Comparison of ENCODE assay signal across 8 cellular contexts in genomic region chr16:69187891-69188451, GRCh38. TPM values are rescaled to one million over a fixed set of nuclear protein-coding genes. Genes with fewer than 3 reads are reported as not detected.
DNase-seq lines count a peak whose midpoint lies in the region; ATAC-seq and TF ChIP-seq lines count a peak whose summit lies in the region.

No MANE protein-coding gene starts in this region.

- 2% methylated on average over 23 of the region's 24 CpGs for WGBS in SK-N-SH (ENCODE audit: low lambda C conversion rate)

- H3K9me3 Mint-ChIP-seq in CD4-positive, CD25-positive, alpha-beta regulatory T cell, result no peaks in the 10 kb centered on the region

- H3K9me3 ChIP-seq in CD4-positive, CD25-positive, alpha-beta regulatory T cell (ENCODE audit: control insufficient read depth in 2 of 2, low read length in 2 of 2), result no peaks in the 10 kb centered on the region
- H3K9me3 ChIP-seq in SK-N-SH, result no peaks in the 10 kb centered on the region

- TF ChIP-seq EP300 in SK-N-SH (IDR thresholded peaks at IDR 0.05; ENCODE audit: borderline replicate concordance in 1 of 2, low read depth in 1 of 2, low read length in 1 of 2), result no peak

- peaks cover 4% of the 10 kb centered on the region for H3K27me3 Mint-ChIP-seq in CD4-positive, CD25-positive, alpha-beta regulatory T cell

- peak overlapping the region; percentile 78 for H3K27ac ChIP-seq in CD4-positive, CD25-positive, alpha-beta regulatory T cell (ENCODE audit: insufficient read depth, low read length, poor library complexity, severe bottlenecking)
- peak overlapping the region; percentile 40 to 86 for H3K27ac ChIP-seq in SK-N-SH (ENCODE audit: low read depth in 2 of 2, low read length in 1 of 2)

- TF ChIP-seq CTCF in SK-N-SH (IDR thresholded peaks at IDR 0.05) (no peak), astrocyte of the cerebellum (IDR thresholded peaks at IDR 0.05; ENCODE audit: low read depth, low read length, missing control alignments) (no peak)

- peak; percentile 29 to 41 for ATAC-seq in CD4-positive, CD25-positive, alpha-beta regulatory T cell (ENCODE audit: low read depth in 2 of 2)
- ATAC-seq in HG02798 (IDR thresholded peaks at IDR 0.05; ENCODE audit: poor library complexity, unreplicated experiment) (peak; percentile 1), sciatic nerve (peak; percentile 40), GM21526 (IDR thresholded peaks at IDR 0.05; ENCODE audit: low FRiP score, unreplicated experiment) (no peak), HG03196 (IDR thresholded peaks at IDR 0.05; ENCODE audit: unreplicated experiment) (no peak)

- peaks cover 46% of the 10 kb centered on the region for H3K4me1 ChIP-seq in CD4-positive, CD25-positive, alpha-beta regulatory T cell (ENCODE audit: control insufficient read depth, insufficient read depth, low read length, poor library complexity, severe bottlenecking)
- H3K4me1 ChIP-seq in SK-N-SH (ENCODE audit: control insufficient read depth in 1 of 2, insufficient read depth in 2 of 2, low read depth in 1 of 2, low read length in 1 of 2), result peaks cover 18% of the 10 kb centered on the region in 2 experiments

- H3K4me3 ChIP-seq in CD4-positive, CD25-positive, alpha-beta regulatory T cell (ENCODE audit: low read depth, low read length), result peak overlapping the region; percentile 87
- H3K4me3 ChIP-seq in SK-N-SH (ENCODE audit: low read depth in 2 of 2, low read length in 1 of 2), result peak overlapping the region; percentile 76 to 78
- H3K4me3 ChIP-seq in astrocyte of the cerebellum (ENCODE audit: low read depth, low read length), result peak overlapping the region; percentile 80
- H3K4me3 ChIP-seq in iPS-11a (ENCODE audit: low read depth, low read length), result peak overlapping the region; percentile 57

- intact Hi-C loops in sciatic nerve (cut with DNase I), result no loop called here

- in situ Hi-C loops in astrocyte of the cerebellum (cut with HindIII; ENCODE audit: low sequenced_read_pairs), result no loop called here

- no peaks in the 10 kb centered on the region for H3K27me3 ChIP-seq in CD4-positive, CD25-positive, alpha-beta regulatory T cell (ENCODE audit: control insufficient read depth, insufficient read depth, low read length)
- H3K27me3 ChIP-seq in SK-N-SH (ENCODE audit: insufficient read depth), result no peaks in the 10 kb centered on the region

- H3K4me1 Mint-ChIP-seq in CD4-positive, CD25-positive, alpha-beta regulatory T cell, result peaks cover 21 to 57% (median 43%) of the 10 kb centered on the region in 4 donors

- peak overlapping the region; percentile 47 to 75 (median 67) for H3K27ac Mint-ChIP-seq in CD4-positive, CD25-positive, alpha-beta regulatory T cell

- no peak for TF ChIP-seq RAD21 in SK-N-SH (IDR thresholded peaks at IDR 0.05; ENCODE audit: low read length)

- H3K4me3 Mint-ChIP-seq in CD4-positive, CD25-positive, alpha-beta regulatory T cell, result peak overlapping the region; percentile 91 to 98 (median 94)

- H3K9me2 ChIP-seq in SK-N-SH, result no peaks in the 10 kb centered on the region

- peak overlapping the region; percentile 85 for H3K4me2 ChIP-seq in SK-N-SH

- CTCF ChIA-PET in SK-N-SH (lab: Yijun Ruan, JAX), result interaction anchor here (1.3 to 2.4 kb wide), 4 partner anchors 30 to 98 kb away, joined by 3 to 11 read pairs (median 3); no protein-coding TSS in a partner anchor

- H3K79me2 ChIP-seq in SK-N-SH (ENCODE audit: insufficient read depth), result peaks cover 54% of the 10 kb centered on the region

- H3K36me3 ChIP-seq in CD4-positive, CD25-positive, alpha-beta regulatory T cell (ENCODE audit: control insufficient read depth, insufficient read depth, low read length), result no peaks in the 10 kb centered on the region
- no peaks in the 10 kb centered on the region for H3K36me3 ChIP-seq in SK-N-SH (replicated peaks in 1 of 2; ENCODE audit: control insufficient read depth in 1 of 2, insufficient read depth in 2 of 2, low read length in 1 of 2)

- H3K36me3 Mint-ChIP-seq in CD4-positive, CD25-positive, alpha-beta regulatory T cell, result no peaks in the 10 kb centered on the region

- peak; percentile 13 to 78 (median 59) for DNase-seq in CD4-positive, CD25-positive, alpha-beta regulatory T cell
- DNase-seq in SK-N-SH (no peak), astrocyte of the cerebellum (ENCODE audit: low read depth) (no peak), sciatic nerve (ENCODE audit: low spot score) (peak; percentile 72)

- POLR2A ChIA-PET in SK-N-SH (lab: Yijun Ruan, JAX), result interaction anchor here (0.5 to 1.2 kb wide), 2 partner anchors 8 to 156 kb away, joined by 3 to 4 read pairs; no protein-coding TSS in a partner anchor

- H2AFZ ChIP-seq in SK-N-SH (ENCODE audit: low read depth), result peak overlapping the region; percentile 58; the same call in 1 of the 2 replicates

- peaks cover 11% of the 10 kb centered on the region for H3F3A ChIP-seq in SK-N-SH (replicated peaks; ENCODE audit: insufficient read depth)

- peaks cover 31% of the 10 kb centered on the region for H4K20me1 ChIP-seq in SK-N-SH (ENCODE audit: insufficient read depth)

- H3K9ac ChIP-seq in SK-N-SH, result peak overlapping the region; percentile 82

TF ChIP-seq in SK-N-SH, 30 proteins besides CTCF, POLR2A, EP300 and RAD21:
- TF ChIP-seq MAX (IDR thresholded peaks at IDR 0.05; ENCODE audit: low read depth), result 0 out of 2 replicates have a peak, but pooled peaks have one; percentile 43
- TF ChIP-seq ELF1 (IDR thresholded peaks at IDR 0.05), result no peak
- no peak for TF ChIP-seq TAF1 (IDR thresholded peaks at IDR 0.05; ENCODE audit: borderline replicate concordance, low read depth, low read length)
- peak; percentile 14; the same call in 1 of the 2 replicates for TF ChIP-seq NFIC (IDR thresholded peaks at IDR 0.05; ENCODE audit: borderline replicate concordance)
- TF ChIP-seq CHD2 (IDR thresholded peaks at IDR 0.05; ENCODE audit: low read length, partially characterized antibody), result no peak
- TF ChIP-seq, protein P1, sequence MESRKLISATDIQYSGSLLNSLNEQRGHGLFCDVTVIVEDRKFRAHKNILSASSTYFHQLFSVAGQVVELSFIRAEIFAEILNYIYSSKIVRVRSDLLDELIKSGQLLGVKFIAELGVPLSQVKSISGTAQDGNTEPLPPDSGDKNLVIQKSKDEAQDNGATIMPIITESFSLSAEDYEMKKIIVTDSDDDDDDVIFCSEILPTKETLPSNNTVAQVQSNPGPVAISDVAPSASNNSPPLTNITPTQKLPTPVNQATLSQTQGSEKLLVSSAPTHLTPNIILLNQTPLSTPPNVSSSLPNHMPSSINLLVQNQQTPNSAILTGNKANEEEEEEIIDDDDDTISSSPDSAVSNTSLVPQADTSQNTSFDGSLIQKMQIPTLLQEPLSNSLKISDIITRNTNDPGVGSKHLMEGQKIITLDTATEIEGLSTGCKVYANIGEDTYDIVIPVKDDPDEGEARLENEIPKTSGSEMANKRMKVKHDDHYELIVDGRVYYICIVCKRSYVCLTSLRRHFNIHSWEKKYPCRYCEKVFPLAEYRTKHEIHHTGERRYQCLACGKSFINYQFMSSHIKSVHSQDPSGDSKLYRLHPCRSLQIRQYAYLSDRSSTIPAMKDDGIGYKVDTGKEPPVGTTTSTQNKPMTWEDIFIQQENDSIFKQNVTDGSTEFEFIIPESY (IDR thresholded peaks at IDR 0.05; ENCODE audit: borderline replicate concordance, low read depth), result no peak
- TF ChIP-seq MXI1 (IDR thresholded peaks at IDR 0.05; ENCODE audit: low read depth, low read length), result peak; percentile 79; the same call in 1 of the 2 replicates
- TF ChIP-seq JUND (IDR thresholded peaks at IDR 0.05), result no peak
- no peak for TF ChIP-seq TEAD4 (IDR thresholded peaks at IDR 0.05; ENCODE audit: borderline replicate concordance, insufficient read depth)
- TF ChIP-seq TCF12 (IDR thresholded peaks at IDR 0.05), result peak; percentile 3; the same call in 1 of the 2 replicates
TF ChIP-seq in SK-N-SH: peak in this region for 4.

RNA-seq across cellular contexts. Expression of gene SNTB2, which starts 1.0 kb away (rescaled TPM):
- total RNA-seq in CD4-positive, CD25-positive, alpha-beta regulatory T cell, result 25.9 TPM
- polyA plus RNA-seq in CD4-positive, CD25-positive, alpha-beta regulatory T cell, result 10 to 100 TPM in 1 of 4 donors, 1 to 10 TPM in 3; 5.9 to 17.4 (median 7.7) TPM
- polyA plus RNA-seq in SK-N-SH (2012; rRNA removed), result 13.0 and 14.4 TPM in 2 replicates
- polyA plus RNA-seq in SK-N-SH (2012; cell fraction: cytosol; rRNA removed), result 10.2 and 11.4 TPM in 2 replicates
- polyA plus RNA-seq in SK-N-SH (2012; cell fraction: nucleus; rRNA removed), result 11.8 and 24.0 TPM in 2 replicates
- total RNA-seq in sciatic nerve, result 64.0 TPM

RNA-seq across cellular contexts. Expression of gene UTP4, which starts 55.5 kb away (rescaled TPM):
- total RNA-seq in CD4-positive, CD25-positive, alpha-beta regulatory T cell, result 44.4 TPM
- polyA plus RNA-seq in CD4-positive, CD25-positive, alpha-beta regulatory T cell, result 10 to 100 TPM; 47.6 to 63.2 (median 51.1) TPM
- 66.5 and 91.7 TPM in 2 replicates for polyA plus RNA-seq in SK-N-SH (2012; rRNA removed)
- 66.4 and 80.8 TPM in 2 replicates for polyA plus RNA-seq in SK-N-SH (2012; cell fraction: cytosol; rRNA removed)
- 47.6 and 88.1 TPM in 2 replicates for polyA plus RNA-seq in SK-N-SH (2012; cell fraction: nucleus; rRNA removed)
- 40.1 TPM for total RNA-seq in sciatic nerve

RNA-seq across cellular contexts. Expression of gene CHTF8, which starts 55.6 kb away (rescaled TPM):
- total RNA-seq in CD4-positive, CD25-positive, alpha-beta regulatory T cell, result 79.4 TPM
- polyA plus RNA-seq in CD4-positive, CD25-positive, alpha-beta regulatory T cell, result 100 to 1,000 TPM; 210 to 227 (median 218) TPM
- 83.0 and 96.6 TPM in 2 replicates for polyA plus RNA-seq in SK-N-SH (2012; rRNA removed)
- polyA plus RNA-seq in SK-N-SH (2012; cell fraction: cytosol; rRNA removed), result 60.3 and 84.3 TPM in 2 replicates
- polyA plus RNA-seq in SK-N-SH (2012; cell fraction: nucleus; rRNA removed), result 54.0 and 64.1 TPM in 2 replicates
- total RNA-seq in sciatic nerve, result 65.1 TPM

Comparison
In these comparisons a context has a peak if more than half of its experiments do, and no peak if none do; other contexts are left out.
1. ATAC-seq: peak in CD4-positive, CD25-positive, alpha-beta regulatory T cell (2 of 2), HG02798 (single experiment) and sciatic nerve (single experiment); none in GM21526 (single experiment) and HG03196 (single experiment).
2. DNase-seq: peak in CD4-positive, CD25-positive, alpha-beta regulatory T cell (3 of 3) and sciatic nerve (single experiment); none in SK-N-SH (single experiment) and astrocyte of the cerebellum (single experiment).
3. Peak in every context shown above with its lines, with median percentiles within 50 percentile points of each other: H3K4me3 ChIP-seq.